In the genomic region with DNA sequence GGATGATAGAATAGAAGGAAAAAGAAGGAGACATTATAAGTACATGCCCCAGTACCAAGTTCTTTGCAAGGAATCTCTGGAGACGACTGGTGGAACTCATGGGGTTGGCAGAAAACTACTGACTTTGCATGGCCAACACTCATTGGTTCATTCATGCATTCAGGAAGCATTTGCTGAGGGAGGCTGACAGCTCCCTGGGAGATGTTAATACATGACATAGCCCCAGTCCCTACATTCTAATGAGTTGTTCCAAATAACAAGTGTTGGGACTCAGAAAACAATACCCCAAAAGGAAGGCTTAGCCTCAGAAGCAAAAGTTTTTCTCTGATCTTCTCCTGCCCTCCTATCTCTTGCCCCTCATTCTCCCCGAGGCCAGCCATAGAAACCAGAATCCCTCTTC, we compare ENCODE assay signal across 21 cellular contexts.
A peak's percentile ranks its signal among the peaks of the same experiment; 100 is the strongest.
DNase-seq lines count a peak whose midpoint lies in the region; ATAC-seq and TF ChIP-seq lines count a peak whose summit lies in the region.
"Had no signal": no experiment of that assay in that cellular context is flagged by ENCODE, and none has a peak within 500 bp of the region (broad histone marks: within the 10 kb centered on the region; RNA-seq: fewer than 3 reads in every experiment).

No MANE protein-coding gene starts in this region.

- H3K4me3 ChIP-seq in WERI-Rb-1 (ENCODE audit: low read depth, low read length): no peak overlapping the region
- H3K4me3 ChIP-seq: A549, body of pancreas, colonic mucosa, tibial nerve had no signal

- no peak overlapping the region for H3K27ac Mint-ChIP-seq in activated CD4-positive, alpha-beta T cell treated with anti-CD3 and anti-CD28 coated beads, Interleukin-2, amount 10 ng/mL, durations not matched to agents 24 days and 14 days
- H3K27ac Mint-ChIP-seq in type B pancreatic cell: no peak overlapping the region
- H3K27ac Mint-ChIP-seq: activated naive CD8-positive, alpha-beta T cell; CD4-positive, alpha-beta memory T cell; naive thymus-derived CD8-positive, alpha-beta T cell; stimulated activated memory B cell treated with anti-CD40 and anti-IgM and Interleukin-4, amounts not matched to agents 10 μg/mL and 1 μg/mL and 100 μg/mL, for 72 hours had no signal

- DNase-seq in activated CD4-positive, alpha-beta T cell treated with anti-CD3 and anti-CD28 coated beads, Interleukin-2, amount 10 ng/mL, durations not matched to agents 24 days and 14 days: peak; percentile 55
- no peak for DNase-seq in activated CD4-positive, alpha-beta T cell treated with anti-CD3 and anti-CD28 coated beads for 48 hours
- peak; percentile 9 for DNase-seq in WERI-Rb-1
- peak; percentile 69 for DNase-seq in islet precursor cell
- peak; percentile 69 for DNase-seq in type B pancreatic cell (ENCODE audit: extremely low spot score, unreplicated experiment)
- DNase-seq in GM10266 (ENCODE audit: extremely low spot score): no peak
- no peak for DNase-seq in GM13976 (ENCODE audit: low spot score)
- DNase-seq: body of pancreas; CD4-positive, alpha-beta memory T cell; colonic mucosa; DND-41; erythroblast; naive thymus-derived CD8-positive, alpha-beta T cell; NCI-H1694; posterior cingulate gyrus; T1000 had no signal

- intact Hi-C loops in activated CD4-positive, alpha-beta T cell treated with anti-CD3 and anti-CD28 coated beads, Interleukin-2, amount 10 ng/mL, durations not matched to agents 24 days and 14 days (cut with micrococcal nuclease): no loop called here

- peaks cover 29% of the 10 kb centered on the region for H3K27me3 ChIP-seq in WERI-Rb-1 (ENCODE audit: insufficient read depth, low read depth, severe bottlenecking)
- H3K27me3 ChIP-seq: body of pancreas, colonic mucosa had no signal

- no peaks in the 10 kb centered on the region for H3K36me3 ChIP-seq in WERI-Rb-1
- H3K36me3 ChIP-seq: colonic mucosa, tibial nerve had no signal

- H3K4me1 Mint-ChIP-seq in activated CD4-positive, alpha-beta T cell treated with anti-CD3 and anti-CD28 coated beads, Interleukin-2, amount 10 ng/mL, durations not matched to agents 24 days and 14 days: no peaks in the 10 kb centered on the region
- H3K4me1 Mint-ChIP-seq in type B pancreatic cell (ENCODE audit: unreplicated experiment): no peaks in the 10 kb centered on the region
- H3K4me1 Mint-ChIP-seq: CD4-positive, alpha-beta memory T cell; naive thymus-derived CD8-positive, alpha-beta T cell; stimulated activated memory B cell treated with anti-CD40 and anti-IgM and Interleukin-4, amounts not matched to agents 10 μg/mL and 1 μg/mL and 100 μg/mL, for 72 hours had no signal

- in situ Hi-C loops in GM13976 (cut with MboI; ENCODE audit: low sequenced_read_pairs, unreplicated experiment): no loop called here

- H3K9me3 Mint-ChIP-seq in activated CD4-positive, alpha-beta T cell treated with anti-CD3 and anti-CD28 coated beads, Interleukin-2, amount 10 ng/mL, durations not matched to agents 24 days and 14 days: no peaks in the 10 kb centered on the region
- H3K9me3 Mint-ChIP-seq in type B pancreatic cell: no peaks in the 10 kb centered on the region
- H3K9me3 Mint-ChIP-seq: CD4-positive, alpha-beta memory T cell; naive thymus-derived CD8-positive, alpha-beta T cell; stimulated activated memory B cell treated with anti-CD40 and anti-IgM and Interleukin-4, amounts not matched to agents 10 μg/mL and 1 μg/mL and 100 μg/mL, for 72 hours had no signal

- ATAC-seq in GM18511 (IDR thresholded peaks at IDR 0.05; ENCODE audit: unreplicated experiment): no peak
- ATAC-seq: body of pancreas; naive thymus-derived CD8-positive, alpha-beta T cell; stimulated activated memory B cell treated with anti-CD40 and anti-IgM and Interleukin-4, amounts not matched to agents 10 μg/mL and 1 μg/mL and 100 μg/mL, for 72 hours had no signal

- H3K27ac ChIP-seq in WERI-Rb-1: no peak overlapping the region
- H3K27ac ChIP-seq: A549, body of pancreas, colonic mucosa, tibial nerve had no signal

- H3K9me3 ChIP-seq in WERI-Rb-1 (ENCODE audit: severe bottlenecking): no peaks in the 10 kb centered on the region
- H3K9me3 ChIP-seq: A549, body of pancreas, colonic mucosa, tibial nerve had no signal

- TF ChIP-seq CTCF in WERI-Rb-1 (IDR thresholded peaks at IDR 0.05; ENCODE audit: low read depth, low read length): no peak
- no peak for TF ChIP-seq CTCF in type B pancreatic cell (conservative IDR thresholded peaks at IDR 0.05)
- no peak for TF ChIP-seq CTCF in GM10266 (IDR thresholded peaks at IDR 0.05; ENCODE audit: control insufficient read depth, insufficient read depth, low read depth, missing control alignments)
- TF ChIP-seq CTCF in GM13976 (IDR thresholded peaks at IDR 0.05; ENCODE audit: borderline replicate concordance, control extremely low read depth, extremely low read depth, insufficient read depth, missing control alignments): no peak

- no peak overlapping the region for H3K4me3 Mint-ChIP-seq in activated CD4-positive, alpha-beta T cell treated with anti-CD3 and anti-CD28 coated beads, Interleukin-2, amount 10 ng/mL, durations not matched to agents 24 days and 14 days
- no peak overlapping the region for H3K4me3 Mint-ChIP-seq in type B pancreatic cell
- H3K4me3 Mint-ChIP-seq: activated naive CD8-positive, alpha-beta T cell; CD4-positive, alpha-beta memory T cell; naive thymus-derived CD8-positive, alpha-beta T cell; stimulated activated memory B cell treated with anti-CD40 and anti-IgM and Interleukin-4, amounts not matched to agents 10 μg/mL and 1 μg/mL and 100 μg/mL, for 72 hours had no signal

- H3K27me3 Mint-ChIP-seq in activated CD4-positive, alpha-beta T cell treated with anti-CD3 and anti-CD28 coated beads, Interleukin-2, amount 10 ng/mL, durations not matched to agents 24 days and 14 days: no peaks in the 10 kb centered on the region
- H3K27me3 Mint-ChIP-seq in type B pancreatic cell: no peaks in the 10 kb centered on the region
- H3K27me3 Mint-ChIP-seq: activated naive CD8-positive, alpha-beta T cell; CD4-positive, alpha-beta memory T cell; naive thymus-derived CD8-positive, alpha-beta T cell; stimulated activated memory B cell treated with anti-CD40 and anti-IgM and Interleukin-4, amounts not matched to agents 10 μg/mL and 1 μg/mL and 100 μg/mL, for 72 hours had no signal

- no peaks in the 10 kb centered on the region for H3K36me3 Mint-ChIP-seq in activated CD4-positive, alpha-beta T cell treated with anti-CD3 and anti-CD28 coated beads, Interleukin-2, amount 10 ng/mL, durations not matched to agents 24 days and 14 days (ENCODE audit: low read depth)
- H3K36me3 Mint-ChIP-seq in type B pancreatic cell: no peaks in the 10 kb centered on the region
- H3K36me3 Mint-ChIP-seq: activated naive CD8-positive, alpha-beta T cell; CD4-positive, alpha-beta memory T cell; naive thymus-derived CD8-positive, alpha-beta T cell; stimulated activated memory B cell treated with anti-CD40 and anti-IgM and Interleukin-4, amounts not matched to agents 10 μg/mL and 1 μg/mL and 100 μg/mL, for 72 hours had no signal

Comparison
In these comparisons a context has a peak if more than half of its experiments do, and no peak if none do; other contexts are left out.
1. DNase-seq: peak in activated CD4-positive, alpha-beta T cell treated with anti-CD3 and anti-CD28 coated beads, Interleukin-2, amount 10 ng/mL, durations not matched to agents 24 days and 14 days (single experiment), WERI-Rb-1 (single experiment), islet precursor cell (single experiment) and type B pancreatic cell (single experiment); none in activated CD4-positive, alpha-beta T cell treated with anti-CD3 and anti-CD28 coated beads for 48 hours (single experiment), GM10266 (single experiment) and GM13976 (single experiment).